In genomic region chr2:46299365-46300263, GRCh38 we compare ENCODE assay signal across 2 cellular contexts.
TF ChIP-seq lines count a peak whose summit lies in the region.

No MANE protein-coding gene starts in this region.

TF ChIP-seq in A549, 52 proteins besides CTCF, POLR2A, EP300 and RAD21 (continued from another document):
- no peak for TF ChIP-seq JUNB (IDR thresholded peaks at IDR 0.05)
- TF ChIP-seq RARB (CRISPR knock-in tag; IDR thresholded peaks at IDR 0.05): no peak; the same call in 1 of the 2 replicates
- no peak for TF ChIP-seq EHMT2 (IDR thresholded peaks at IDR 0.05; ENCODE audit: low read depth)
- no peak for TF ChIP-seq ZSCAN20 (CRISPR knock-in tag; IDR thresholded peaks at IDR 0.05)
- no peak for TF ChIP-seq POLR2AphosphoS2 (conservative IDR thresholded peaks at IDR 0.05; ENCODE audit: low read length)
- TF ChIP-seq PBX3 (IDR thresholded peaks at IDR 0.05): 0 out of 2 replicates have a peak, but pooled peaks have one; percentile 13
- TF ChIP-seq GATA3 (IDR thresholded peaks at IDR 0.05; ENCODE audit: borderline replicate concordance): peak; percentile 68
- TF ChIP-seq MYC (IDR thresholded peaks at IDR 0.05; ENCODE audit: borderline replicate concordance, low read length): no peak
- TF ChIP-seq RCOR1 (IDR thresholded peaks at IDR 0.05; ENCODE audit: low read depth, low read length): no peak
- TF ChIP-seq BCL3 (IDR thresholded peaks at IDR 0.05): no peak
- TF ChIP-seq SMC3 (IDR thresholded peaks at IDR 0.05): peak; percentile 55
- peak; percentile 94 to 97 for TF ChIP-seq CEBPB (IDR thresholded peaks at IDR 0.05)
- no peak for TF ChIP-seq HMGXB4 (CRISPR knock-in tag; IDR thresholded peaks at IDR 0.05; ENCODE audit: borderline replicate concordance)
- no peak; the same call in none of the 2 replicates for TF ChIP-seq MAX (IDR thresholded peaks at IDR 0.05)
- no peak for TF ChIP-seq ZC3H11A (IDR thresholded peaks at IDR 0.05)
- TF ChIP-seq HOXB5 (CRISPR knock-in tag; IDR thresholded peaks at IDR 0.05): peak; percentile 93

TF ChIP-seq in GM23338, 12 proteins besides CTCF, POLR2A, EP300 and RAD21 (continued from another document):
- TF ChIP-seq ZNF462 (CRISPR knock-in tag; IDR thresholded peaks at IDR 0.05) (no peak), EZH2 (IDR thresholded peaks at IDR 0.05; ENCODE audit: low read depth, unreplicated experiment) (peak; percentile 90), ZNF331 (CRISPR knock-in tag; IDR thresholded peaks at IDR 0.05; ENCODE audit: low read depth) (no peak), ZNF114 (CRISPR knock-in tag; IDR thresholded peaks at IDR 0.05) (no peak), REST (IDR thresholded peaks at IDR 0.05; ENCODE audit: unreplicated experiment) (no peak), JUNB (IDR thresholded peaks at IDR 0.05; ENCODE audit: unreplicated experiment) (no peak)
